Comparison of ENCODE assay signal across 8 cellular contexts in the genomic region with DNA sequence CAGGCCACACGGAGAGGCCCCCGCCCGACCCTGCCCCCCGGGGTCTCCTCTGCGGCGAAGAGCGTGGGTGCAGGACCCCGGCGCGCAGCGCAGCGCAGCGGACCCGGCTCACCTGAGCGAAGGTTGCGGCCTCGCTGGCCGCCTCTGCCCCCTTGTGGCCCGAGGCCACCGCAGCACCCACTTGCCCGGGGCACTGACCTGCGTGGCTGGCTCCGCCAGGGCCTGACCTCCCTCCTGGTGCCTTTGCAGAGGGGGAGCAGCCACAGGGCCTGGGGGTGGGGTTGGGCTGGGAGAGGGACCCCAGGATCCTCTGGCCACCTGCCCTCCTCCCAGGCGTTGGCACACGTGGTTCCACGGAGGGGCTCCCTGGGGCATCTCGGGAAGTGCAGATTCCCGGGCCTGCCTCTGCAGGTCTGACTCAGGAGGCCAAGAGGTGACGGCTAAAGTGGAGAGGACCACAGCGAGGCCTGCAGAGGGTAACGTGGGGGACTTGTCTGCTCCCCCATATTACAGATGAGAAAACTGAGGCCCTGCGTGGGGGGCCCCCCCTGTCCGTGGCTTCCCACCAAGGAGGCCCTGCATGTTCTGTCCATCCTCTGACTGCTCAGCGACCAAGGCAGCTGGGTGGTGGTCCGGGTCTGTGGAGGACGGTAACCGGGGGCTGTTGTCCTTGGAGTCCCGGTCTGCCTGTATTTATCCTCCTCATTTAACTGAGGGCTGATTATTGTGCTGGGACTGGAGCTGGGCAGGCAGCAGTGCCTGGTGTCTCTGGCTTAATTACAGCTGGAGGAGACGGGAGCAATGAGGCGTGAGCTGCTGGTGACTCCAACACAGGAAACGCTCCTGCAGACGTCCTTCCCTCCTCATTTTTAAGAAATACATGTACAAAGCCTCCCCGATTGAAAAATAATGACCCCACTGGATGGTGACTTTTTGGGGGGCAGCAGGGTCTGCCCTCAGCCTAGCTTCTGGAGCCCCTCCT.
DNase-seq lines count a peak whose midpoint lies in the region; ATAC-seq and TF ChIP-seq lines count a peak whose summit lies in the region.

No MANE protein-coding gene starts in this region.

- no peaks in the 10 kb centered on the region for H3K4me1 Mint-ChIP-seq in natural killer cell treated with Interleukin-12 subunit alpha and Interleukin-12 subunit beta and Interleukin-15 and Interleukin-18, amount 100 ng/mL, for 72 hours (ENCODE audit: low read depth in 2 of 2)

- H3K9me3 ChIP-seq in DOHH2 (ENCODE audit: control insufficient read depth, insufficient read depth, low read length) = no peaks in the 10 kb centered on the region

- H4K20me1 ChIP-seq in DOHH2 (ENCODE audit: control insufficient read depth, insufficient read depth, low read depth, low read length) = no peaks in the 10 kb centered on the region

- H3K9me3 Mint-ChIP-seq in natural killer cell treated with Interleukin-12 subunit alpha and Interleukin-12 subunit beta and Interleukin-15 and Interleukin-18, amount 100 ng/mL, for 72 hours = no peaks in the 10 kb centered on the region

- H3K27ac ChIP-seq in DOHH2 (ENCODE audit: low read depth, low read length) = no peak overlapping the region

- peak; percentile 63 for ATAC-seq in natural killer cell treated with Interleukin-12 subunit alpha and Interleukin-12 subunit beta and Interleukin-15 and Interleukin-18, amount 100 ng/mL, for 72 hours
- ATAC-seq in HG03521 (IDR thresholded peaks at IDR 0.05; ENCODE audit: unreplicated experiment) = no peak
- no peak for ATAC-seq in GM19455 (IDR thresholded peaks at IDR 0.05; ENCODE audit: unreplicated experiment)

- TF ChIP-seq CTCF in DOHH2 (IDR thresholded peaks at IDR 0.05; ENCODE audit: low read depth, low read length, poor library complexity, severe bottlenecking) = peak; percentile 57

- H3K36me3 Mint-ChIP-seq in natural killer cell treated with Interleukin-12 subunit alpha and Interleukin-12 subunit beta and Interleukin-15 and Interleukin-18, amount 100 ng/mL, for 72 hours = no peaks in the 10 kb centered on the region

- no peaks in the 10 kb centered on the region for H3F3A ChIP-seq in DOHH2 (ENCODE audit: control insufficient read depth, insufficient read depth)

- H3K27ac Mint-ChIP-seq in natural killer cell treated with Interleukin-12 subunit alpha and Interleukin-12 subunit beta and Interleukin-15 and Interleukin-18, amount 100 ng/mL, for 72 hours = peak overlapping the region in 1 of 2 donors; percentile 33

- peak; percentile 84 for DNase-seq in HuH-7 (ENCODE audit: low spot score)
- DNase-seq in activated CD4-positive, alpha-beta T cell treated with anti-CD3 and anti-CD28 coated beads for 1 hour = peak; percentile 34
- peak; percentile 15 for DNase-seq in effector CD8-positive, alpha-beta T cell (lab: John Stamatoyannopoulos, UW)
- no peak for DNase-seq in natural killer cell treated with Interleukin-12 subunit alpha and Interleukin-12 subunit beta and Interleukin-15 and Interleukin-18, amount 100 ng/mL, for 72 hours (ENCODE audit: low spot score)
- DNase-seq in mesenteric fat pad (ENCODE audit: low spot score) = no peak

- 0 out of 2 replicates have a peak overlapping the region, but pooled peaks have one; percentile 10 for H3K4me2 ChIP-seq in DOHH2 (ENCODE audit: low read length)

- no peak overlapping the region for H3K4me3 ChIP-seq in DOHH2 (ENCODE audit: low read length)

- no peaks in the 10 kb centered on the region for H3K79me2 ChIP-seq in DOHH2 (ENCODE audit: control insufficient read depth, low read length)

- H3K4me1 ChIP-seq in DOHH2 (ENCODE audit: control insufficient read depth, low read length) = peaks cover 12% of the 10 kb centered on the region

- H3K36me3 ChIP-seq in DOHH2 (ENCODE audit: control insufficient read depth, low read length) = no peaks in the 10 kb centered on the region

- H3K4me3 Mint-ChIP-seq in natural killer cell treated with Interleukin-12 subunit alpha and Interleukin-12 subunit beta and Interleukin-15 and Interleukin-18, amount 100 ng/mL, for 72 hours = no peak overlapping the region

- no peaks in the 10 kb centered on the region for H3K9me2 ChIP-seq in DOHH2 (replicated peaks; ENCODE audit: control insufficient read depth, low read length)

- peaks cover 8 to 19% of the 10 kb centered on the region in 2 donors for H3K27me3 Mint-ChIP-seq in natural killer cell treated with Interleukin-12 subunit alpha and Interleukin-12 subunit beta and Interleukin-15 and Interleukin-18, amount 100 ng/mL, for 72 hours

- no peaks in the 10 kb centered on the region for H3K27me3 ChIP-seq in DOHH2 (ENCODE audit: control insufficient read depth, low read length)

Comparison
In these comparisons a context has a peak if more than half of its experiments do, and no peak if none do; other contexts are left out.
1. DNase-seq: peak in HuH-7 (single experiment), activated CD4-positive, alpha-beta T cell treated with anti-CD3 and anti-CD28 coated beads for 1 hour (single experiment) and effector CD8-positive, alpha-beta T cell (single experiment); none in natural killer cell treated with Interleukin-12 subunit alpha and Interleukin-12 subunit beta and Interleukin-15 and Interleukin-18, amount 100 ng/mL, for 72 hours (single experiment) and mesenteric fat pad (single experiment).
2. ATAC-seq: peak in natural killer cell treated with Interleukin-12 subunit alpha and Interleukin-12 subunit beta and Interleukin-15 and Interleukin-18, amount 100 ng/mL, for 72 hours (2 of 2); none in HG03521 (single experiment) and GM19455 (single experiment).